ENCODE assay signal across 10 cellular contexts in genomic region chr3:161770532-161771386, GRCh38.
DNase-seq lines count a peak whose midpoint lies in the region; ATAC-seq and TF ChIP-seq lines count a peak whose summit lies in the region.
"Had no signal": no experiment of that assay in that cellular context is flagged by ENCODE, and none has a peak within 500 bp of the region (broad histone marks: within the 10 kb centered on the region; RNA-seq: fewer than 3 reads in every experiment).

No MANE protein-coding gene starts in this region.

- CTCF ChIA-PET in activated CD8-positive, alpha-beta T cell treated with anti-CD3 and anti-CD28 coated beads for 36 hours (lab: Charles Lee), result no interaction called here
- CTCF ChIA-PET in activated CD8-positive, alpha-beta T cell treated with anti-CD3 and anti-CD28 coated beads, Interleukin-2, amount 10 ng/mL, durations not matched to agents 7 days and 5 days (lab: Charles Lee), result interaction anchor here (0.7 kb wide), 1 partner anchor 15 kb away, joined by 3 read pairs; no protein-coding TSS in a partner anchor

- no peak overlapping the region for H3K27ac ChIP-seq in hepatocyte

- H3K9me2 ChIP-seq in hepatocyte (replicated peaks; ENCODE audit: insufficient read depth), result no peaks in the 10 kb centered on the region

- peak; percentile 30 for DNase-seq in activated CD8-positive, alpha-beta T cell treated with anti-CD3 and anti-CD28 coated beads for 36 hours
- no peak for DNase-seq in activated CD8-positive, alpha-beta T cell treated with anti-CD3 and anti-CD28 coated beads, Interleukin-2, amount 10 ng/mL, durations not matched to agents 7 days and 5 days
- peak; percentile 12 for DNase-seq in NCI-H1105 (lab: John Stamatoyannopoulos, UW)
- DNase-seq in stimulated activated naive CD8-positive, alpha-beta T cell treated with anti-CD3 and anti-CD28 coated beads, Interleukin-15, Interleukin-2, amounts not matched to agents 100 U/mL and 50 U/mL, for 24 hours, result peak; percentile 3
- no peak for DNase-seq in hepatocyte (ENCODE audit: low spot score)
- DNase-seq in NCI-H2029 (lab: John Stamatoyannopoulos, UW), result no peak
- DNase-seq: activated T-cell treated with anti-CD3 and anti-CD28 coated beads for 4 hours, NCI-H1092 treated with DMSO at 0.1 percent for 48 hours had no signal

- H4K20me1 ChIP-seq in hepatocyte (ENCODE audit: insufficient read depth, poor library complexity, severe bottlenecking), result no peaks in the 10 kb centered on the region

- no peak overlapping the region for H3K27ac Mint-ChIP-seq in activated CD8-positive, alpha-beta T cell treated with anti-CD3 and anti-CD28 coated beads for 36 hours
- H3K27ac Mint-ChIP-seq in activated CD8-positive, alpha-beta T cell treated with anti-CD3 and anti-CD28 coated beads, Interleukin-2, amount 10 ng/mL, durations not matched to agents 7 days and 5 days, result no peak overlapping the region

- no peak overlapping the region for H3K4me3 Mint-ChIP-seq in activated CD8-positive, alpha-beta T cell treated with anti-CD3 and anti-CD28 coated beads for 36 hours
- no peak overlapping the region for H3K4me3 Mint-ChIP-seq in activated CD8-positive, alpha-beta T cell treated with anti-CD3 and anti-CD28 coated beads, Interleukin-2, amount 10 ng/mL, durations not matched to agents 7 days and 5 days

- POLR2A ChIA-PET in activated CD8-positive, alpha-beta T cell treated with anti-CD3 and anti-CD28 coated beads for 36 hours (lab: Charles Lee), result no interaction called here
- POLR2A ChIA-PET in activated CD8-positive, alpha-beta T cell treated with anti-CD3 and anti-CD28 coated beads, Interleukin-2, amount 10 ng/mL, durations not matched to agents 7 days and 5 days (lab: Charles Lee), result no interaction called here

- no peaks in the 10 kb centered on the region for H3K9me3 Mint-ChIP-seq in activated CD8-positive, alpha-beta T cell treated with anti-CD3 and anti-CD28 coated beads for 36 hours
- H3K9me3 Mint-ChIP-seq in activated CD8-positive, alpha-beta T cell treated with anti-CD3 and anti-CD28 coated beads, Interleukin-2, amount 10 ng/mL, durations not matched to agents 7 days and 5 days (ENCODE audit: insufficient read depth), result no peaks in the 10 kb centered on the region

- H3K9me3 ChIP-seq in hepatocyte (ENCODE audit: low read depth), result no peaks in the 10 kb centered on the region

- H3K4me1 ChIP-seq in hepatocyte (ENCODE audit: insufficient read depth), result no peaks in the 10 kb centered on the region

- H3K27me3 ChIP-seq in hepatocyte, result no peaks in the 10 kb centered on the region

- H3K79me2 ChIP-seq in hepatocyte, result no peaks in the 10 kb centered on the region

- 84% methylated on average over 3 of the region's 3 CpGs for WGBS in hepatocyte (ENCODE audit: low lambda C conversion rate, missing lambda C conversion rate)

- peaks cover 11% of the 10 kb centered on the region for H3K4me1 Mint-ChIP-seq in activated CD8-positive, alpha-beta T cell treated with anti-CD3 and anti-CD28 coated beads for 36 hours (ENCODE audit: low read depth)
- no peaks in the 10 kb centered on the region for H3K4me1 Mint-ChIP-seq in activated CD8-positive, alpha-beta T cell treated with anti-CD3 and anti-CD28 coated beads, Interleukin-2, amount 10 ng/mL, durations not matched to agents 7 days and 5 days (ENCODE audit: low read depth)

- no peaks in the 10 kb centered on the region for H3K36me3 ChIP-seq in hepatocyte (replicated peaks; ENCODE audit: insufficient read depth, low read depth)

- no peak for TF ChIP-seq CTCF in activated CD8-positive, alpha-beta T cell treated with anti-CD3 and anti-CD28 coated beads for 36 hours (IDR thresholded peaks at IDR 0.05)
- TF ChIP-seq CTCF in hepatocyte (IDR thresholded peaks at IDR 0.05; ENCODE audit: poor library complexity), result no peak

- no peak overlapping the region for H3K4me2 ChIP-seq in hepatocyte

- H3K27me3 Mint-ChIP-seq in activated CD8-positive, alpha-beta T cell treated with anti-CD3 and anti-CD28 coated beads for 36 hours, result no peaks in the 10 kb centered on the region
- no peaks in the 10 kb centered on the region for H3K27me3 Mint-ChIP-seq in activated CD8-positive, alpha-beta T cell treated with anti-CD3 and anti-CD28 coated beads, Interleukin-2, amount 10 ng/mL, durations not matched to agents 7 days and 5 days (ENCODE audit: low read depth)

- no peak overlapping the region for H3K4me3 ChIP-seq in hepatocyte

- ATAC-seq in activated CD8-positive, alpha-beta T cell treated with anti-CD3 and anti-CD28 coated beads for 36 hours, result peak; percentile 68
- ATAC-seq in activated CD8-positive, alpha-beta T cell treated with anti-CD3 and anti-CD28 coated beads, Interleukin-2, amount 10 ng/mL, durations not matched to agents 7 days and 5 days, result no peak
- ATAC-seq in HG02840 (IDR thresholded peaks at IDR 0.05; ENCODE audit: low FRiP score, unreplicated experiment) (peak; percentile 86), GM18519 (IDR thresholded peaks at IDR 0.05; ENCODE audit: low FRiP score, unreplicated experiment) (no peak)
- ATAC-seq in stimulated activated naive CD8-positive, alpha-beta T cell treated with anti-CD3 and anti-CD28 coated beads, Interleukin-15, Interleukin-2, amounts not matched to agents 100 U/mL and 50 U/mL, for 24 hours, result peak; percentile 77

- H2AFZ ChIP-seq in hepatocyte, result no peak overlapping the region

- intact Hi-C loops in activated CD8-positive, alpha-beta T cell treated with anti-CD3 and anti-CD28 coated beads for 36 hours (cut with micrococcal nuclease), result no loop called here

- H3K36me3 Mint-ChIP-seq in activated CD8-positive, alpha-beta T cell treated with anti-CD3 and anti-CD28 coated beads for 36 hours (ENCODE audit: low read depth), result no peaks in the 10 kb centered on the region
- H3K36me3 Mint-ChIP-seq in activated CD8-positive, alpha-beta T cell treated with anti-CD3 and anti-CD28 coated beads, Interleukin-2, amount 10 ng/mL, durations not matched to agents 7 days and 5 days (ENCODE audit: low read depth), result no peaks in the 10 kb centered on the region

Comparison
In these comparisons a context has a peak if more than half of its experiments do, and no peak if none do; other contexts are left out.
1. ATAC-seq: peak in activated CD8-positive, alpha-beta T cell treated with anti-CD3 and anti-CD28 coated beads for 36 hours (single experiment), HG02840 (single experiment) and stimulated activated naive CD8-positive, alpha-beta T cell treated with anti-CD3 and anti-CD28 coated beads, Interleukin-15, Interleukin-2, amounts not matched to agents 100 U/mL and 50 U/mL, for 24 hours (single experiment); none in activated CD8-positive, alpha-beta T cell treated with anti-CD3 and anti-CD28 coated beads, Interleukin-2, amount 10 ng/mL, durations not matched to agents 7 days and 5 days (single experiment) and GM18519 (single experiment).
2. DNase-seq: peak in activated CD8-positive, alpha-beta T cell treated with anti-CD3 and anti-CD28 coated beads for 36 hours (single experiment), NCI-H1105 (single experiment) and stimulated activated naive CD8-positive, alpha-beta T cell treated with anti-CD3 and anti-CD28 coated beads, Interleukin-15, Interleukin-2, amounts not matched to agents 100 U/mL and 50 U/mL, for 24 hours (single experiment); none in activated CD8-positive, alpha-beta T cell treated with anti-CD3 and anti-CD28 coated beads, Interleukin-2, amount 10 ng/mL, durations not matched to agents 7 days and 5 days (single experiment), hepatocyte (single experiment) and NCI-H2029 (single experiment).